Comparison of ENCODE assay signal across 8 cellular contexts in genomic region chr9:131125038-131125287, GRCh38. TPM values are rescaled to one million over a fixed set of nuclear protein-coding genes. Genes with fewer than 3 reads are reported as not detected.
DNase-seq lines count a peak whose midpoint lies in the region; ATAC-seq, FAIRE-seq and TF ChIP-seq lines count a peak whose summit lies in the region.

No MANE protein-coding gene starts in this region.

- H3K4me1 ChIP-seq in HEK293 (ENCODE audit: control insufficient read depth, insufficient read depth, low read length): no peaks in the 10 kb centered on the region
- H3K4me1 ChIP-seq in spleen: peaks cover 11 to 55% (median 33%) of the 10 kb centered on the region in 6 donors

- no peak for FAIRE-seq in GM12892 (lab: Jason Lieb, UNC)

- H3K27me3 ChIP-seq in spleen (replicated peaks in 1 of 7): no peaks in the 10 kb centered on the region

- intact Hi-C loops in left ventricle myocardium superior (cut with micrococcal nuclease): no loop called here
- intact Hi-C loops in spleen (cut with DNase I; ENCODE audit: low total_unique reads): loop anchor here (10.0 kb wide), 1 partner anchor 70 kb away; no protein-coding TSS in a partner anchor

- H3K4me1 Mint-ChIP-seq in WTC11: peaks cover 10% of the 10 kb centered on the region

- H3K27ac ChIP-seq in HEK293 (ENCODE audit: extremely low read depth, low read depth, low read length) (peak overlapping the region; percentile 28), spleen (peak overlapping the region; percentile 61 to 93 (median 88))

- ATAC-seq in WTC11: peak; percentile 10
- ATAC-seq in left ventricle myocardium superior: peak; percentile 12
- ATAC-seq in GM21576 (IDR thresholded peaks at IDR 0.05; ENCODE audit: unreplicated experiment): no peak

- 2 to 3% (median 2%) methylated on average over 7 of the region's 7 CpGs for WGBS in spleen, 5 donors

- H3K9me3 ChIP-seq in HEK293 (ENCODE audit: control insufficient read depth, insufficient read depth, low read depth, low read length) (no peaks in the 10 kb centered on the region), spleen (no peaks in the 10 kb centered on the region)

- peak overlapping the region; percentile 84 for H3K4me3 ChIP-seq in HEK293 (ENCODE audit: low read depth, low read length)
- peak overlapping the region; percentile 68 to 83 (median 77) for H3K4me3 ChIP-seq in spleen

- H3K36me3 Mint-ChIP-seq in WTC11: peaks cover 41% of the 10 kb centered on the region

- no peak for DNase-seq in WTC11 (ENCODE audit: low spot score)
- no peak for DNase-seq in left ventricle myocardium superior
- no peak for DNase-seq in spleen
- DNase-seq in GM12892 (ENCODE audit: insufficient read length): no peak
- DNase-seq in dedifferentiated amniotic fluid mesenchymal stem cell (ENCODE audit: extremely low spot score): no peak
- no peak for DNase-seq in erythroblast (lab: John Stamatoyannopoulos, UW)

- peak overlapping the region; percentile 100 for H3K27ac Mint-ChIP-seq in WTC11

- no peak for TF ChIP-seq CTCF in HEK293 (tag by site-specific recombination; IDR thresholded peaks at IDR 0.05)
- TF ChIP-seq CTCF in WTC11 (IDR thresholded peaks at IDR 0.05): no peak
- no peak for TF ChIP-seq CTCF in spleen (IDR thresholded peaks at IDR 0.05 in 8 of 11, conservative IDR thresholded peaks at IDR 0.05 in 3 of 11)

- POLR2A ChIA-PET in HEK293 (lab: Yijun Ruan, JAX): interaction anchor here (0.6 to 3.2 kb wide), 23 partner anchors 9 to 1167 kb away, joined by 3 to 61 read pairs (median 4); partner anchors contain the start of gene AIF1L
- POLR2A ChIA-PET in WTC11 (lab: Charles Lee): interaction anchor here (0.8 to 1.3 kb wide), 6 partner anchors 11 to 29 kb away, joined by 3 to 8 read pairs (median 6); partner anchors contain the start of gene AIF1L

- CTCF ChIA-PET in HEK293 (lab: Yijun Ruan, JAX): interaction anchor here (0.7 to 1.3 kb wide), 8 partner anchors 16 to 540 kb away, joined by 3 to 4 read pairs (median 4); no protein-coding TSS in a partner anchor
- CTCF ChIA-PET in WTC11 (lab: Charles Lee): interaction anchor here (0.5 to 2.2 kb wide), 8 partner anchors 14 to 212 kb away, joined by 3 to 10 read pairs (median 6); partner anchors contain the start of gene AIF1L

- H3K27me3 Mint-ChIP-seq in WTC11 (ENCODE audit: low read depth): peaks cover 3% of the 10 kb centered on the region; the same call in 1 of the 2 replicates

- H3K36me3 ChIP-seq in HEK293 (ENCODE audit: control insufficient read depth in 2 of 2, insufficient read depth in 1 of 2, low read length in 2 of 2): peaks cover 0 to 42% of the 10 kb centered on the region in 2 experiments; a peak in 1 of 3 replicates
- H3K36me3 ChIP-seq in spleen: peaks cover 0 to 62% (median 38%) of the 10 kb centered on the region in 6 donors

- no peaks in the 10 kb centered on the region for H3K9me3 Mint-ChIP-seq in WTC11

- TF ChIP-seq POLR2A in spleen (IDR thresholded peaks at IDR 0.05): no peak
- TF ChIP-seq POLR2A in GM12892 (IDR thresholded peaks at IDR 0.05; ENCODE audit: low read depth, low read length): no peak
- no peak for TF ChIP-seq POLR2A in erythroblast (IDR thresholded peaks at IDR 0.05; ENCODE audit: low read length)

- peak overlapping the region; percentile 99 for H3K4me3 Mint-ChIP-seq in WTC11

TF ChIP-seq in HEK293, 187 proteins besides CTCF, POLR2A, EP300 and RAD21:
- TF ChIP-seq ZNF596 (tag by site-specific recombination; IDR thresholded peaks at IDR 0.05) (peak; percentile 37; the same call in 1 of the 2 replicates), ZNF830 (tag by site-specific recombination; IDR thresholded peaks at IDR 0.05; ENCODE audit: low read depth) (no peak), ZSCAN23 (tag by site-specific recombination; IDR thresholded peaks at IDR 0.05) (peak; percentile 33; the same call in 1 of the 2 replicates), ZBTB7A (tag by site-specific recombination; IDR thresholded peaks at IDR 0.05; ENCODE audit: low read depth) (0 out of 2 replicates have a peak, but pooled peaks have one; percentile 34), KLF9 (tag by site-specific recombination; IDR thresholded peaks at IDR 0.05; ENCODE audit: low read depth) (peak; percentile 2; the same call in 1 of the 2 replicates), SP3 (tag by site-specific recombination; IDR thresholded peaks at IDR 0.05) (no peak), ZBTB20 (tag by site-specific recombination; IDR thresholded peaks at IDR 0.05) (no peak)

TF ChIP-seq in WTC11, 78 proteins besides CTCF, POLR2A, EP300 and RAD21 (continues in another document):
- TF ChIP-seq SP1 (CRISPR knock-in tag; conservative IDR thresholded peaks at IDR 0.05) (no peak), E2F1 (CRISPR knock-in tag; IDR thresholded peaks at IDR 0.05) (no peak), ZNF138 (CRISPR knock-in tag; conservative IDR thresholded peaks at IDR 0.05) (no peak), NR2C2 (CRISPR knock-in tag; IDR thresholded peaks at IDR 0.05) (no peak), PRDM15 (CRISPR knock-in tag; IDR thresholded peaks at IDR 0.05) (no peak), HMGXB4 (CRISPR knock-in tag; IDR thresholded peaks at IDR 0.05) (no peak), USF2 (CRISPR knock-in tag; IDR thresholded peaks at IDR 0.05) (no peak), TEAD4 (CRISPR knock-in tag; IDR thresholded peaks at IDR 0.05) (no peak), ZNF121 (CRISPR knock-in tag; IDR thresholded peaks at IDR 0.05) (no peak), FOXP1 (CRISPR knock-in tag; IDR thresholded peaks at IDR 0.05; ENCODE audit: borderline replicate concordance) (no peak), ZNF232 (CRISPR knock-in tag; IDR thresholded peaks at IDR 0.05) (no peak), GABPB1 (CRISPR knock-in tag; IDR thresholded peaks at IDR 0.05) (no peak)

RNA-seq across cellular contexts. Expression of gene NUP214, which starts 0.4 kb away (rescaled TPM):
- total RNA-seq in WTC11 (2021): 39.9 to 42.8 TPM (median 41.8 TPM) in 3 replicates
- total RNA-seq in left ventricle myocardium superior: 28.9 TPM
- total RNA-seq in spleen: 100 to 1,000 TPM in 6 of 7 donors, 10 to 100 TPM in 1; 70.4 to 182 (median 140) TPM
- 10 to 100 TPM; 21.4 to 54.7 (median 54.2) TPM for polyA plus RNA-seq in spleen
- polyA plus RNA-seq in GM12892 (2012; ENCODE audit: missing spikeins): 13.5 TPM

RNA-seq across cellular contexts. Expression of gene AIF1L, which starts 28.6 kb away (rescaled TPM):
- total RNA-seq in WTC11 (2021) (103 to 109 TPM (median 106 TPM) in 3 replicates), left ventricle myocardium superior (22.9 TPM), spleen (100 to 1,000 TPM; 141 to 596 (median 254) TPM)
- polyA plus RNA-seq in spleen: 100 to 1,000 TPM in 1 of 3 donors, 10 to 100 TPM in 2; 47.4 to 251 (median 59.4) TPM
- polyA plus RNA-seq in GM12892 (2012; ENCODE audit: missing spikeins): not detected
